In the genomic region with DNA sequence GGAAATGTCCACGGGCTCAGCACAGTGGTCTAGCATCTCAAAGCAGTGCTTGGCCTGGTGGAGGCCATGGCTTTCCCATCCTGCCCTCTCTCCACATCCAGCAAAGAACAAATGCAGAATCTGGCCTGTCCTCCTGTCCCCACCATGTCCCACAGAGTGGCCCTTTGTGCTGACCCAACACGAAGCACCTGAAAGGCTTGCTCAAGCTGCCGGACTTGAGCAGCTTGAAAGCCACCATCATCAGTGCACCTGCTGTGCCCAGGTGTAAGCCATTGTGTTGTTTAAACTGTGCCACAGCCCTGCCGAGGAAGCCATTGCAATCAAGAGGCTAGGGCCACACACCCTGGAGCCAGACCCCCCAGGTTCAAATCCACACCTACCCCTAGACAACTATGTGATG, we compare ENCODE assay signal across 18 cellular contexts.
DNase-seq lines count a peak whose midpoint lies in the region; ATAC-seq, FAIRE-seq and TF ChIP-seq lines count a peak whose summit lies in the region.
"Had no signal": no experiment of that assay in that cellular context is flagged by ENCODE, and none has a peak within 500 bp of the region (broad histone marks: within the 10 kb centered on the region; RNA-seq: fewer than 3 reads in every experiment).

No MANE protein-coding gene starts in this region.

- intact Hi-C loops in HCT116 (cut with micrococcal nuclease): no loop called here
- intact Hi-C loops in activated T-helper 1 cell treated with anti-CD3 and anti-CD28 coated beads, Interleukin-12 subunit alpha, Interleukin-12 subunit beta, Interleukin-2, Interleukin-4 antibody, amounts not matched to agents 30 ng/mL and 10 ng/mL and 1 ng/mL, durations not matched to agents 14 hours and 24 hours and 36 hours (cut with micrococcal nuclease): no loop called here

- peaks cover 42% of the 10 kb centered on the region for H3K36me3 Mint-ChIP-seq in activated naive CD4-positive, alpha-beta T cell treated with anti-CD3 and anti-CD28 coated beads, Interleukin-2, amount 10 ng/mL, durations not matched to agents 7 days and 5 days
- H3K36me3 Mint-ChIP-seq in activated T-helper 1 cell treated with anti-CD3 and anti-CD28 coated beads, Interleukin-12 subunit alpha, Interleukin-12 subunit beta, Interleukin-2, Interleukin-4 antibody, amounts not matched to agents 30 ng/mL and 10 ng/mL and 1 ng/mL, durations not matched to agents 14 hours and 24 hours and 36 hours (ENCODE audit: low read depth): peaks cover 17% of the 10 kb centered on the region
- H3K36me3 Mint-ChIP-seq in neural progenitor cell: no peaks in the 10 kb centered on the region

- H3K27ac Mint-ChIP-seq in activated naive CD4-positive, alpha-beta T cell treated with anti-CD3 and anti-CD28 coated beads, Interleukin-2, amount 10 ng/mL, durations not matched to agents 7 days and 5 days: peak overlapping the region; percentile 65
- peak overlapping the region; percentile 89 for H3K27ac Mint-ChIP-seq in activated T-helper 1 cell treated with anti-CD3 and anti-CD28 coated beads, Interleukin-12 subunit alpha, Interleukin-12 subunit beta, Interleukin-2, Interleukin-4 antibody, amounts not matched to agents 30 ng/mL and 10 ng/mL and 1 ng/mL, durations not matched to agents 14 hours and 24 hours and 36 hours
- no peak overlapping the region for H3K27ac Mint-ChIP-seq in neural progenitor cell

- FAIRE-seq in urothelium cell line (lab: Jason Lieb, UNC): no peak
- FAIRE-seq: GM19239 had no signal

- H3K9me3 Mint-ChIP-seq in activated naive CD4-positive, alpha-beta T cell treated with anti-CD3 and anti-CD28 coated beads, Interleukin-2, amount 10 ng/mL, durations not matched to agents 7 days and 5 days: no peaks in the 10 kb centered on the region
- no peaks in the 10 kb centered on the region for H3K9me3 Mint-ChIP-seq in activated T-helper 1 cell treated with anti-CD3 and anti-CD28 coated beads, Interleukin-12 subunit alpha, Interleukin-12 subunit beta, Interleukin-2, Interleukin-4 antibody, amounts not matched to agents 30 ng/mL and 10 ng/mL and 1 ng/mL, durations not matched to agents 14 hours and 24 hours and 36 hours
- no peaks in the 10 kb centered on the region for H3K9me3 Mint-ChIP-seq in neural progenitor cell

- no peak for ATAC-seq in HCT116
- no peak for ATAC-seq in HG02884 (IDR thresholded peaks at IDR 0.05; ENCODE audit: unreplicated experiment)
- ATAC-seq: foreskin keratinocyte, psoas muscle, SK-N-SH treated with all-trans-retinoic acid at 6 μM for 48 hours had no signal

- H3K36me3 ChIP-seq in HCT116 (ENCODE audit: control insufficient read depth in 1 of 2, insufficient read depth in 2 of 2, low read length in 2 of 2) (no peaks in the 10 kb centered on the region), neural progenitor cell (no peaks in the 10 kb centered on the region)

- H3K79me2 ChIP-seq in HCT116 (ENCODE audit: insufficient read depth, low read length) (no peaks in the 10 kb centered on the region), neural progenitor cell (ENCODE audit: low read depth) (no peaks in the 10 kb centered on the region)

- peak overlapping the region; percentile 19; the same call in 1 of the 2 replicates for H3K27ac ChIP-seq in HCT116 (ENCODE audit: low read depth, low read length)
- H3K27ac ChIP-seq in neural progenitor cell: no peak overlapping the region
- H3K27ac ChIP-seq: foreskin keratinocyte, PC-9, psoas muscle had no signal

- H3K9me3 ChIP-seq in HCT116 (ENCODE audit: control insufficient read depth in 1 of 2, insufficient read depth in 1 of 2, low read depth in 1 of 2, low read length in 2 of 2) (no peaks in the 10 kb centered on the region), neural progenitor cell (ENCODE audit: low read depth) (no peaks in the 10 kb centered on the region)
- H3K9me3 ChIP-seq: psoas muscle had no signal

- no peak for TF ChIP-seq CTCF in HCT116 (IDR thresholded peaks at IDR 0.05 in 2 of 3, conservative IDR thresholded peaks at IDR 0.05 in 1 of 3; ENCODE audit: borderline replicate concordance in 1 of 3, insufficient read depth in 1 of 3, low read depth in 2 of 3, low read length in 2 of 3)
- no peak for TF ChIP-seq CTCF in neural progenitor cell (IDR thresholded peaks at IDR 0.05)

- no peaks in the 10 kb centered on the region for H3K27me3 Mint-ChIP-seq in activated naive CD4-positive, alpha-beta T cell treated with anti-CD3 and anti-CD28 coated beads, Interleukin-2, amount 10 ng/mL, durations not matched to agents 7 days and 5 days
- H3K27me3 Mint-ChIP-seq in activated T-helper 1 cell treated with anti-CD3 and anti-CD28 coated beads, Interleukin-12 subunit alpha, Interleukin-12 subunit beta, Interleukin-2, Interleukin-4 antibody, amounts not matched to agents 30 ng/mL and 10 ng/mL and 1 ng/mL, durations not matched to agents 14 hours and 24 hours and 36 hours (ENCODE audit: insufficient read depth): no peaks in the 10 kb centered on the region
- H3K27me3 Mint-ChIP-seq in neural progenitor cell (ENCODE audit: insufficient read depth, low read depth): peaks cover 2% of the 10 kb centered on the region

- TF ChIP-seq RAD21 in HCT116 (IDR thresholded peaks at IDR 0.05; ENCODE audit: low read depth): no peak

- peak overlapping the region; percentile 44 for H3K4me2 ChIP-seq in HCT116 (ENCODE audit: low read length)
- peak overlapping the region; percentile 24 for H3K4me2 ChIP-seq in neural progenitor cell
- H3K4me2 ChIP-seq: PC-9 had no signal

- peaks cover 71% of the 10 kb centered on the region for H3K4me1 Mint-ChIP-seq in activated naive CD4-positive, alpha-beta T cell treated with anti-CD3 and anti-CD28 coated beads, Interleukin-2, amount 10 ng/mL, durations not matched to agents 7 days and 5 days
- peaks cover 59% of the 10 kb centered on the region for H3K4me1 Mint-ChIP-seq in activated T-helper 1 cell treated with anti-CD3 and anti-CD28 coated beads, Interleukin-12 subunit alpha, Interleukin-12 subunit beta, Interleukin-2, Interleukin-4 antibody, amounts not matched to agents 30 ng/mL and 10 ng/mL and 1 ng/mL, durations not matched to agents 14 hours and 24 hours and 36 hours (ENCODE audit: low read depth)
- H3K4me1 Mint-ChIP-seq in neural progenitor cell: peaks cover 43% of the 10 kb centered on the region

- H3K4me1 ChIP-seq in HCT116 (ENCODE audit: control insufficient read depth in 1 of 2, insufficient read depth in 2 of 2, low read length in 2 of 2) (peaks cover 49 to 65% of the 10 kb centered on the region in 2 experiments), neural progenitor cell (peaks cover 19% of the 10 kb centered on the region)

- no peaks in the 10 kb centered on the region for H3F3A ChIP-seq in neural progenitor cell (ENCODE audit: low read depth)

- peak overlapping the region; percentile 33 for H3K4me3 Mint-ChIP-seq in activated naive CD4-positive, alpha-beta T cell treated with anti-CD3 and anti-CD28 coated beads, Interleukin-2, amount 10 ng/mL, durations not matched to agents 7 days and 5 days
- H3K4me3 Mint-ChIP-seq in activated T-helper 1 cell treated with anti-CD3 and anti-CD28 coated beads, Interleukin-12 subunit alpha, Interleukin-12 subunit beta, Interleukin-2, Interleukin-4 antibody, amounts not matched to agents 30 ng/mL and 10 ng/mL and 1 ng/mL, durations not matched to agents 14 hours and 24 hours and 36 hours: peak overlapping the region; percentile 48
- no peak overlapping the region for H3K4me3 Mint-ChIP-seq in neural progenitor cell

- H3K4me3 ChIP-seq in HCT116 (replicated peaks in 1 of 2; ENCODE audit: low read depth in 1 of 2, low read length in 2 of 2): no peak overlapping the region
- no peak overlapping the region for H3K4me3 ChIP-seq in neural progenitor cell
- H3K4me3 ChIP-seq: PC-9, psoas muscle had no signal

- H3K9ac ChIP-seq in HCT116 (ENCODE audit: low read length) (no peak overlapping the region), neural progenitor cell (no peak overlapping the region)

- no TSS peak for BruUV-seq in HCT116 (replicated peaks; lab: Mats Ljungman, UMichigan)

- no peaks in the 10 kb centered on the region for H3K9me2 ChIP-seq in HCT116 (ENCODE audit: insufficient read depth)

- no peaks in the 10 kb centered on the region for H3K27me3 ChIP-seq in HCT116 (ENCODE audit: insufficient read depth, low read length)
- no peaks in the 10 kb centered on the region for H3K27me3 ChIP-seq in neural progenitor cell
- H3K27me3 ChIP-seq: foreskin keratinocyte had no signal

- no peak for TF ChIP-seq POLR2A in HCT116 (IDR thresholded peaks at IDR 0.05; ENCODE audit: borderline replicate concordance, extremely low read depth, insufficient read depth, insufficient read length)

- RAD21 ChIA-PET in HCT116 (lab: Charles Lee; ENCODE audit: low non-redundant PET in 1 of 2, low total read pairs in 2 of 2, uncharacterized antibody in 2 of 2, unreplicated experiment in 2 of 2): no interaction called here

- CTCF ChIA-PET in activated naive CD4-positive, alpha-beta T cell treated with anti-CD3 and anti-CD28 coated beads, Interleukin-2, amount 10 ng/mL, durations not matched to agents 7 days and 5 days (lab: Charles Lee): interaction anchor here (0.7 to 1.6 kb wide), 4 partner anchors 17 to 168 kb away, joined by 3 to 6 read pairs (median 3); no protein-coding TSS in a partner anchor
- CTCF ChIA-PET in HCT116 (lab: Charles Lee): no interaction called here

- no peak for DNase-seq in activated naive CD4-positive, alpha-beta T cell treated with anti-CD3 and anti-CD28 coated beads, Interleukin-2, amount 10 ng/mL, durations not matched to agents 7 days and 5 days
- no peak for DNase-seq in activated naive CD4-positive, alpha-beta T cell treated with Interleukin-2 at 50 U/mL for 16 hours
- DNase-seq in HCT116 (ENCODE audit: low read depth, low spot score) (no peak), neural progenitor cell (ENCODE audit: low spot score) (no peak), NCI-H128 (lab: John Stamatoyannopoulos, UW; ENCODE audit: unreplicated experiment) (no peak), urothelium cell line (ENCODE audit: low spot score) (no peak)
- DNase-seq in activated T-helper 1 cell treated with anti-CD3 and anti-CD28 coated beads, Interleukin-12 subunit alpha, Interleukin-12 subunit beta, Interleukin-2, Interleukin-4 antibody, amounts not matched to agents 30 ng/mL and 10 ng/mL and 1 ng/mL, durations not matched to agents 14 hours and 24 hours and 36 hours (ENCODE audit: low spot score): no peak
- DNase-seq: amygdala, cerebellar nuclear complex, DMS 273 treated with DMSO at 0.1 percent for 48 hours, foreskin keratinocyte, NCI-H1930, NCI-H510A treated with DMSO at 0.1 percent for 48 hours, PC-9, psoas muscle had no signal

- H2AFZ ChIP-seq in HCT116 (ENCODE audit: low read depth, low read length, poor library complexity, severe bottlenecking) (no peak overlapping the region), neural progenitor cell (replicated peaks) (no peak overlapping the region)
- H2AFZ ChIP-seq: PC-9 had no signal

- POLR2A ChIA-PET in HCT116 (lab: Charles Lee): no interaction called here

- H4K20me1 ChIP-seq in HCT116 (ENCODE audit: insufficient read depth) (no peaks in the 10 kb centered on the region), neural progenitor cell (ENCODE audit: low read depth) (no peaks in the 10 kb centered on the region)

TF ChIP-seq in HCT116, 20 proteins besides CTCF, POLR2A, EP300 and RAD21 (continues in another document):
- no peak for TF ChIP-seq ZNF274 (IDR thresholded peaks at IDR 0.05; ENCODE audit: low read depth, low read length)
